Comparison of ENCODE assay signal across 19 cellular contexts in the genomic region with DNA sequence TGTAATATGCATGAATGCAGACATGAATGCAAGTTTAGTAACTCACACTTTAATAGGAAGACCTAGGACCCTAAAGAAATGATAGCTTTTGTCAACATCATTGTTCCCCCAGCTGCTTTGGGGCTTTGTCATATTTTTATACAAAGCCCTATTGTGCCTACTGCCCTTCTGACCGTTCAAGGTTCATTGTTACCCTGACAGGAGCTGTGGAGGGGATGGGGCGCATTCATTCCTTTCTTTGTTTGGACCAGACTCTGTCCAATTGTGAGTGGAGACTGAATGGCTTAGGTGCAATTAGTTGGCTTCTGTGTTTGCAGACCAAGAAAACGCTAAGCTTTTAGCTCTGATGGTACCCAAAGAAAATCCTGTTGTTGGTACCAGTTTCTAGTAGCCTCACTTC.
DNase-seq lines count a peak whose midpoint lies in the region.
"Had no signal": no experiment of that assay in that cellular context is flagged by ENCODE, and none has a peak within 500 bp of the region (broad histone marks: within the 10 kb centered on the region; RNA-seq: fewer than 3 reads in every experiment).

No MANE protein-coding gene starts in this region.

- peak; percentile 29 for DNase-seq in NCI-H146 (lab: John Stamatoyannopoulos, UW)
- no peak for DNase-seq in NCI-H146 treated with DMSO at 0.1 percent for 48 hours (lab: John Stamatoyannopoulos, UW; ENCODE audit: unreplicated experiment)
- DNase-seq in medulla oblongata (ENCODE audit: extremely low spot score): peak; percentile 52
- peak; percentile 75 for DNase-seq in superior temporal gyrus (ENCODE audit: extremely low spot score)
- no peak for DNase-seq in HT-29 (ENCODE audit: low spot score)
- DNase-seq in UCSD-AML1 (lab: John Stamatoyannopoulos, UW; ENCODE audit: unreplicated experiment): no peak
- no peak for DNase-seq in A172 (ENCODE audit: low spot score)
- DNase-seq: DMS153; GF-D8; GM23248; HCEC 1CT; MM.1S; NCI-H1092 treated with DMSO at 0.1 percent for 48 hours; NCI-H1694 treated with DMSO at 0.1 percent for 48 hours; NCI-H446 treated with DMSO at 0.1 percent for 48 hours; NCI-H69; NK-92 treated with Interleukin-12 subunit alpha and Interleukin-12 subunit beta, amount 100 ng/mL, for 24 hours had no signal

- H3K27ac ChIP-seq in angular gyrus (ENCODE audit: low read depth, low read length): peak overlapping the region; percentile 37
- H3K27ac ChIP-seq: 22Rv1, GM23248 had no signal

Comparison
In these comparisons a context has a peak if more than half of its experiments do, and no peak if none do; other contexts are left out.
1. DNase-seq: peak in NCI-H146 (single experiment), medulla oblongata (single experiment) and superior temporal gyrus (single experiment); none in NCI-H146 treated with DMSO at 0.1 percent for 48 hours (single experiment), HT-29 (single experiment), UCSD-AML1 (single experiment) and A172 (single experiment).